Comparison of ENCODE assay signal across 8 cellular contexts in the genomic region with DNA sequence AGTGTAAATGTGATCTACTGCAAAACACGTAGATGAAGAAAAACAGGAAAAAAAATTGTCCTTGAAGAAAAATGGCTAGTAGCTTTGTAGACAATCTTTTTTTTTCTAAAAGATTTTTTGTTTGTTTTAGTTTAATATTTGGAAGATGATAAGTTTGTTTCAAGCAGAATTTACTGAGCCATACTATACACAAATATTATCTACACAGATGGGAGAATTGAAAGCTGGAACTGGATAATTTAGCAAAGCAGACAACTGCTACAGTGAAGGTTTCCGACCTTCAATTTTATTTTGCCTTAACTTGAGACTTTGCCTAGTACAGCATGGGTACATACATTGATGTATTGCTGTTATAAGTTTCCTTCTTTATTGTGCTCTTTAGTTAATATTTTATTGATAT.
"Had no signal": no experiment of that assay in that cellular context is flagged by ENCODE, and none has a peak within 500 bp of the region (broad histone marks: within the 10 kb centered on the region; RNA-seq: fewer than 3 reads in every experiment).

No MANE protein-coding gene starts in this region.

- DNase-seq: IMR-90, KBM-7, KG1 had no signal

- H3K27ac ChIP-seq: HL-60, KMS-11 had no signal

- H3K4me3 ChIP-seq: K562 had no signal

- ATAC-seq: HepG2, K562 had no signal

- FAIRE-seq: HepG2, HTR-8/SVneo, K562 had no signal
